Comparison of ENCODE assay signal across 21 cellular contexts in genomic region chr18:37261988-37262387, GRCh38.
DNase-seq lines count a peak whose midpoint lies in the region; ATAC-seq, FAIRE-seq and TF ChIP-seq lines count a peak whose summit lies in the region.
"Had no signal": no experiment of that assay in that cellular context is flagged by ENCODE, and none has a peak within 500 bp of the region (broad histone marks: within the 10 kb centered on the region; RNA-seq: fewer than 3 reads in every experiment).

No MANE protein-coding gene starts in this region.

- FAIRE-seq in astrocyte (lab: Jason Lieb, UNC) = no peak
- FAIRE-seq: GM12892, HepG2 had no signal

- no peak overlapping the region for H3K9ac ChIP-seq in astrocyte (ENCODE audit: low read length)
- H3K9ac ChIP-seq: BLaER1 had no signal

- H3K27me3 ChIP-seq in astrocyte (ENCODE audit: insufficient read depth, low read length) (peaks cover 4% of the 10 kb centered on the region), spleen (replicated peaks in 1 of 7) (peaks cover 0 to 50% (median 0%) of the 10 kb centered on the region in 7 donors)
- no peaks in the 10 kb centered on the region for H3K27me3 ChIP-seq in effector memory CD4-positive, alpha-beta T cell (replicated peaks; ENCODE audit: control insufficient read depth, insufficient read depth, low read length, poor library complexity, severe bottlenecking)
- H3K27me3 ChIP-seq: BLaER1 had no signal

- no peaks in the 10 kb centered on the region for H3K79me2 ChIP-seq in astrocyte (ENCODE audit: insufficient read depth, low read length)

- TF ChIP-seq POLR2A in spleen (IDR thresholded peaks at IDR 0.05) = no peak

- H3K4me2 ChIP-seq in astrocyte (ENCODE audit: low read length) = no peak overlapping the region
- H3K4me2 ChIP-seq: BLaER1 had no signal

- H3K4me1 ChIP-seq in astrocyte (ENCODE audit: insufficient read depth, low read length) (no peaks in the 10 kb centered on the region), spleen (no peaks in the 10 kb centered on the region)
- no peaks in the 10 kb centered on the region for H3K4me1 ChIP-seq in effector memory CD4-positive, alpha-beta T cell (ENCODE audit: control insufficient read depth, insufficient read depth, low read length, poor library complexity, severe bottlenecking)
- H3K4me1 ChIP-seq: BLaER1 had no signal

- no peak for ATAC-seq in HG03280 (IDR thresholded peaks at IDR 0.05; ENCODE audit: unreplicated experiment)
- ATAC-seq in HG03378 (IDR thresholded peaks at IDR 0.05; ENCODE audit: unreplicated experiment) = no peak
- ATAC-seq: CD8-positive, alpha-beta T cell; HCT116; HepG2 had no signal

- no peak overlapping the region for H2AFZ ChIP-seq in astrocyte (ENCODE audit: low read depth, low read length)

- H3K4me3 ChIP-seq in astrocyte (ENCODE audit: insufficient read depth, low read depth, low read length) = no peak overlapping the region
- no peak overlapping the region for H3K4me3 ChIP-seq in spleen
- H3K4me3 ChIP-seq in effector memory CD4-positive, alpha-beta T cell (ENCODE audit: insufficient read depth, low read depth, low read length, poor library complexity, severe bottlenecking) = no peak overlapping the region
- H3K4me3 ChIP-seq: BLaER1 had no signal

- H3K4me1 Mint-ChIP-seq in astrocyte (ENCODE audit: low read depth, unreplicated experiment) = no peaks in the 10 kb centered on the region
- H3K4me1 Mint-ChIP-seq in glutamatergic neuron (ENCODE audit: low read depth, unreplicated experiment) = peaks cover 18% of the 10 kb centered on the region
- H3K4me1 Mint-ChIP-seq: CD14-positive monocyte, IgD-negative memory B cell had no signal

- H3K36me3 ChIP-seq in astrocyte (ENCODE audit: insufficient read depth, low read length) = no peaks in the 10 kb centered on the region
- no peaks in the 10 kb centered on the region for H3K36me3 ChIP-seq in spleen
- H3K36me3 ChIP-seq in effector memory CD4-positive, alpha-beta T cell (ENCODE audit: control insufficient read depth, insufficient read depth, low read length) = no peaks in the 10 kb centered on the region
- H3K36me3 ChIP-seq: BLaER1 had no signal

- H3K4me3 Mint-ChIP-seq in astrocyte (ENCODE audit: unreplicated experiment) (no peak overlapping the region), glutamatergic neuron (ENCODE audit: unreplicated experiment) (peak overlapping the region; percentile 67)
- H3K4me3 Mint-ChIP-seq: CD14-positive monocyte; CD8-positive, alpha-beta T cell; HFFc6; IgD-negative memory B cell had no signal

- H3K36me3 Mint-ChIP-seq in astrocyte (ENCODE audit: low read depth, unreplicated experiment) (no peaks in the 10 kb centered on the region), glutamatergic neuron (ENCODE audit: unreplicated experiment) (peaks cover 7% of the 10 kb centered on the region)
- H3K36me3 Mint-ChIP-seq: CD14-positive monocyte; CD8-positive, alpha-beta T cell had no signal

- H4K20me1 ChIP-seq in astrocyte (ENCODE audit: insufficient read depth, low read length) = no peaks in the 10 kb centered on the region
- H4K20me1 ChIP-seq: BLaER1 had no signal

- DNase-seq in NCI-H82 (lab: John Stamatoyannopoulos, UW) (peak; percentile 58), NCI-H82 treated with DMSO at 0.1 percent for 48 hours (lab: John Stamatoyannopoulos, UW; ENCODE audit: unreplicated experiment) (no peak), astrocyte (ENCODE audit: low read depth) (no peak), glutamatergic neuron (no peak), spleen (peak; percentile 52)
- DNase-seq in effector memory CD4-positive, alpha-beta T cell = no peak
- DNase-seq: 8988T; Calu3; CD8-positive, alpha-beta T cell; GDM1; GOT3; H7; HFFc6 had no signal

- H3K27me3 Mint-ChIP-seq in astrocyte (ENCODE audit: low read depth, unreplicated experiment) (peaks cover 53% of the 10 kb centered on the region), glutamatergic neuron (ENCODE audit: unreplicated experiment) (peaks cover 16% of the 10 kb centered on the region)

- H3K9me3 Mint-ChIP-seq in astrocyte (ENCODE audit: unreplicated experiment) = peaks cover 4% of the 10 kb centered on the region
- peaks cover 9% of the 10 kb centered on the region for H3K9me3 Mint-ChIP-seq in glutamatergic neuron (ENCODE audit: unreplicated experiment)
- H3K9me3 Mint-ChIP-seq: CD8-positive, alpha-beta T cell; HFFc6 had no signal

- H3K27ac ChIP-seq in astrocyte (ENCODE audit: low read depth, low read length) = no peak overlapping the region
- no peak overlapping the region for H3K27ac ChIP-seq in spleen
- no peak overlapping the region for H3K27ac ChIP-seq in effector memory CD4-positive, alpha-beta T cell (ENCODE audit: insufficient read depth, low read length, poor library complexity, severe bottlenecking)
- H3K27ac ChIP-seq: BLaER1 had no signal

- H3K27ac Mint-ChIP-seq in astrocyte (ENCODE audit: unreplicated experiment) = peak overlapping the region; percentile 82
- no peak overlapping the region for H3K27ac Mint-ChIP-seq in glutamatergic neuron (ENCODE audit: unreplicated experiment)
- H3K27ac Mint-ChIP-seq: CD14-positive monocyte; CD8-positive, alpha-beta T cell; HFFc6; IgD-negative memory B cell had no signal

- 84 to 96% (median 91%) methylated on average over 8 of the region's 8 CpGs for WGBS in spleen, 5 donors

- TF ChIP-seq CTCF in astrocyte (IDR thresholded peaks at IDR 0.05; ENCODE audit: insufficient read depth, low read depth, low read length) = no peak
- TF ChIP-seq CTCF in glutamatergic neuron (IDR thresholded peaks at IDR 0.05; ENCODE audit: partially characterized antibody, unreplicated experiment) = no peak
- TF ChIP-seq CTCF in spleen (IDR thresholded peaks at IDR 0.05 in 8 of 11, conservative IDR thresholded peaks at IDR 0.05 in 3 of 11) = no peak

- H3K9me3 ChIP-seq in astrocyte (ENCODE audit: insufficient read depth, low read depth, low read length) (peaks cover 2% of the 10 kb centered on the region), spleen (no peaks in the 10 kb centered on the region)
- no peaks in the 10 kb centered on the region for H3K9me3 ChIP-seq in effector memory CD4-positive, alpha-beta T cell (ENCODE audit: control insufficient read depth, low read length)
- H3K9me3 ChIP-seq: BLaER1 had no signal

- intact Hi-C loops in spleen (cut with DNase I; ENCODE audit: low total_unique reads) = no loop called here

Comparison
In these comparisons a context has a peak if more than half of its experiments do, and no peak if none do; other contexts are left out.
1. DNase-seq: peak in NCI-H82 (single experiment) and spleen (single experiment); none in NCI-H82 treated with DMSO at 0.1 percent for 48 hours (single experiment), astrocyte (single experiment), glutamatergic neuron (single experiment) and effector memory CD4-positive, alpha-beta T cell (0 of 3).